8 cellular contexts compared by ENCODE assay signal in the genomic region with DNA sequence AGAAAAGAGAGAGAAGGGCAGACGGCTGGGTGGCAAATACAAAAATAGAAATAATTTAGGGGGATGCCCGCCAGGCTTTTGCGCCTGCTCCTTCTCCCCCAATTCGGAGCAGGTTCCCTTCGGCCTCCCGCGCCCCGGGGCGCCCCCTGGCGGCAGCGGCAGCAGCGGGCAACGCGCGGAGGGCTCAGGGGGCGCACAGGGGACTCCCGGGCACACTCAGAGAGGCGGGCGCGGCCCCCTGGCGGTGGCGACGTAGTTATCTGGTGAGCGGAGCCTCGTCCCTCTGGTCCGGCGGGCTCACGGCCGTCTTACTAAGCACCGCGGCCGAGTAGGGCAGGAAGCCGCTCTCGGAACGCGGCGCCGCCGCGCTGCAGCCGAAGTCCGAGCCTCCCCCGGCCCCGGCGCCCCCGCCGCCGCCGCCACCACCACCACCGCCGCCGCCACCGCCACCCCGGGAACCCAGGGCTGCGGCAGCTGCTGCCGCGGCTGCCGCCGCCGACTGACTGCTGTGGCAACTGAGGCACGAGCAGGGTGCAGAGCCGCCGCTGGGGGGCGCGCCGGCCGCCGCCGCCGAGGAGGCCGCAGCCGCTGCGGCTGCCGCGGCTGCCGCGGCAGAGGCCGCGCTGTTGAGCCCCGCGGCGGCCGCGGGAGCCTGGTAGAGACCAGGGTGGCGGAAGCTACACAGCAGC. TPM values are rescaled to one million over a fixed set of nuclear protein-coding genes. Genes with fewer than 3 reads are reported as not detected.
DNase-seq lines count a peak whose midpoint lies in the region; ATAC-seq, FAIRE-seq and TF ChIP-seq lines count a peak whose summit lies in the region.

No MANE protein-coding gene starts in this region.

- peak; percentile 93 for TF ChIP-seq CTCF in A549 (IDR thresholded peaks at IDR 0.05)
- TF ChIP-seq CTCF in GM12873 (IDR thresholded peaks at IDR 0.05; ENCODE audit: insufficient read depth, low read depth, low read length, missing control alignments): peak; percentile 43
- peak in 6 of 7 experiments; percentile 18 to 45 (median 37) for TF ChIP-seq CTCF in body of pancreas (IDR thresholded peaks at IDR 0.05)

- peak; percentile 40 to 67; a peak in 4 of 5 replicates for TF ChIP-seq RAD21 in A549 (conservative IDR thresholded peaks at IDR 0.05 in 1 of 2, IDR thresholded peaks at IDR 0.05 in 1 of 2)

- peak overlapping the region; percentile 97 for H3K4me2 ChIP-seq in A549

- no peaks in the 10 kb centered on the region for H3K36me3 ChIP-seq in body of pancreas (replicated peaks in 1 of 2; ENCODE audit: insufficient read depth in 1 of 2, low read depth in 2 of 2)

- H3K27me3 ChIP-seq in body of pancreas: peaks cover 0 to 79% of the 10 kb centered on the region in 2 donors

- WGBS in A549 (ENCODE audit: missing lambda C conversion rate): under 1% methylated on average over 16 of the region's 85 CpGs
- WGBS in body of pancreas, 2 donors: 2 to 3% methylated on average over 10 to 66 of the region's 85 CpGs

- CTCF ChIA-PET in A549 (lab: Yijun Ruan, JAX): interaction anchor here (0.6 to 5.5 kb wide), 32 partner anchors 9 to 1380 kb away, joined by 3 to 57 read pairs (median 5); a partner anchor contains a TSS

- FAIRE-seq in A549 (lab: Jason Lieb, UNC): no peak

- POLR2A ChIA-PET in A549 (lab: Yijun Ruan, JAX): interaction anchor here (0.6 kb wide), 1 partner anchor 65 kb away, joined by 4 read pairs; no protein-coding TSS in a partner anchor

- DNase-seq in A549 (ENCODE audit: low read depth in 1 of 2, low spot score in 1 of 2) (peak; percentile 82 to 85), NCI-H510A (lab: John Stamatoyannopoulos, UW) (peak; percentile 63), body of pancreas (peak in 1 of 4 donors; percentile 33), left kidney (ENCODE audit: low read depth, low spot score) (peak; percentile 86), putamen (ENCODE audit: low spot score) (no peak)

- H3K4me1 ChIP-seq in A549 (peaks cover 9% of the 10 kb centered on the region; the same call in 2 of the 3 replicates), body of pancreas (peaks cover 23% of the 10 kb centered on the region)

- peak overlapping the region; percentile 49 for H3K4me3 ChIP-seq in A549
- H3K4me3 ChIP-seq in body of pancreas: no peak overlapping the region

- TF ChIP-seq POLR2A in A549 (IDR thresholded peaks at IDR 0.05; ENCODE audit: low read length): no peak
- no peak for TF ChIP-seq POLR2A in body of pancreas (IDR thresholded peaks at IDR 0.05)

- H3K9me3 ChIP-seq in A549: peaks cover 10% of the 10 kb centered on the region
- peaks cover 0 to 8% (median 0%) of the 10 kb centered on the region in 3 donors for H3K9me3 ChIP-seq in body of pancreas

- TF ChIP-seq EP300 in A549 (IDR thresholded peaks at IDR 0.05): no peak

- H3K27ac ChIP-seq in A549: peak overlapping the region; percentile 64 to 80; a peak in 5 of 6 replicates
- no peak overlapping the region for H3K27ac ChIP-seq in body of pancreas

- intact Hi-C loops in body of pancreas (cut with DNase I): loop anchor here (10.0 kb wide), 1 partner anchor 715 kb away; no protein-coding TSS in a partner anchor

- peak; percentile 91 to 97 for ATAC-seq in A549
- ATAC-seq in body of pancreas: peak; percentile 24
- no peak for ATAC-seq in HG03565 (IDR thresholded peaks at IDR 0.05; ENCODE audit: unreplicated experiment)
- no peak for ATAC-seq in GM21723 (IDR thresholded peaks at IDR 0.05; ENCODE audit: unreplicated experiment)

TF ChIP-seq in A549, 52 proteins besides CTCF, POLR2A, EP300 and RAD21:
- 0 out of 5 replicates have a peak, but pooled peaks of 1 of the 2 experiments have one; percentile 22 for TF ChIP-seq JUN (IDR thresholded peaks at IDR 0.05)
- peak; percentile 81 for TF ChIP-seq SMC3 (IDR thresholded peaks at IDR 0.05)
- no peak for TF ChIP-seq HOXA7 (CRISPR knock-in tag; IDR thresholded peaks at IDR 0.05)
- no peak for TF ChIP-seq NFE2L2 (conservative IDR thresholded peaks at IDR 0.05; ENCODE audit: low read length)
- TF ChIP-seq, protein P1, sequence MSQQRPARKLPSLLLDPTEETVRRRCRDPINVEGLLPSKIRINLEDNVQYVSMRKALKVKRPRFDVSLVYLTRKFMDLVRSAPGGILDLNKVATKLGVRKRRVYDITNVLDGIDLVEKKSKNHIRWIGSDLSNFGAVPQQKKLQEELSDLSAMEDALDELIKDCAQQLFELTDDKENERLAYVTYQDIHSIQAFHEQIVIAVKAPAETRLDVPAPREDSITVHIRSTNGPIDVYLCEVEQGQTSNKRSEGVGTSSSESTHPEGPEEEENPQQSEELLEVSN (IDR thresholded peaks at IDR 0.05; ENCODE audit: borderline replicate concordance, low read depth): no peak
- no peak for TF ChIP-seq NPAS2 (CRISPR knock-in tag; IDR thresholded peaks at IDR 0.05; ENCODE audit: borderline replicate concordance)
- TF ChIP-seq, protein P2, sequence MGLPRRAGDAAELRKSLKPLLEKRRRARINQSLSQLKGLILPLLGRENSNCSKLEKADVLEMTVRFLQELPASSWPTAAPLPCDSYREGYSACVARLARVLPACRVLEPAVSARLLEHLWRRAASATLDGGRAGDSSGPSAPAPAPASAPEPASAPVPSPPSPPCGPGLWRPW (IDR thresholded peaks at IDR 0.05): no peak
- no peak for TF ChIP-seq CBX2 (IDR thresholded peaks at IDR 0.05; ENCODE audit: borderline replicate concordance, low read depth)

RNA-seq across cellular contexts. Expression of a gene that starts 3.8 kb away (rescaled TPM):
- polyA plus RNA-seq in A549 (2011; rRNA removed) (0.03 TPM in 2 replicates), A549 (2017; fragmentation: RNase III; extraction: RNeasy Plus Mini Kit Qiagen cat#74134 plus additional on column Dnase treatment) (not detected in 3 replicates)
- polyA plus RNA-seq in A549 (2012; cell fraction: cytosol; rRNA removed): not detected in 2 replicates
- 0.04 TPM in 1 of 2 replicates, not detected in the other for polyA plus RNA-seq in A549 (2012; cell fraction: nucleus; rRNA removed)
- polyA minus RNA-seq in A549 (2011; rRNA and poly(A)+ RNA removed): not detected in 2 replicates
- total RNA-seq in body of pancreas: not detected

RNA-seq across cellular contexts. Expression of a gene that starts 12.5 kb away (rescaled TPM):
- polyA plus RNA-seq in A549 (2011; rRNA removed) (0.25 and 0.35 TPM in 2 replicates), A549 (2017; fragmentation: RNase III; extraction: RNeasy Plus Mini Kit Qiagen cat#74134 plus additional on column Dnase treatment) (0.12 to 0.17 TPM (median 0.13 TPM) in 3 replicates)
- 0.10 and 0.17 TPM in 2 replicates for polyA plus RNA-seq in A549 (2012; cell fraction: cytosol; rRNA removed)
- 0.10 and 0.12 TPM in 2 replicates for polyA plus RNA-seq in A549 (2012; cell fraction: nucleus; rRNA removed)
- not detected in 2 replicates for polyA minus RNA-seq in A549 (2011; rRNA and poly(A)+ RNA removed)
- total RNA-seq in body of pancreas: not detected

RNA-seq across cellular contexts. Expression of a gene that starts 19.6 kb away (rescaled TPM):
- polyA plus RNA-seq in A549 (2011; rRNA removed) (not detected in 2 replicates), A549 (2017; fragmentation: RNase III; extraction: RNeasy Plus Mini Kit Qiagen cat#74134 plus additional on column Dnase treatment) (not detected in 3 replicates)
- polyA plus RNA-seq in A549 (2012; cell fraction: cytosol; rRNA removed): not detected in 2 replicates
- not detected in 2 replicates for polyA plus RNA-seq in A549 (2012; cell fraction: nucleus; rRNA removed)
- polyA minus RNA-seq in A549 (2011; rRNA and poly(A)+ RNA removed): not detected in 2 replicates
- total RNA-seq in body of pancreas: not detected

RNA-seq across cellular contexts. Expression of a gene that starts 27.1 kb away (rescaled TPM):
- 2.6 and 2.9 TPM in 2 replicates for polyA plus RNA-seq in A549 (2011; rRNA removed)
- 3.0 and 3.9 TPM in 2 replicates for polyA plus RNA-seq in A549 (2012; cell fraction: cytosol; rRNA removed)
- polyA plus RNA-seq in A549 (2012; cell fraction: nucleus; rRNA removed): 3.3 and 3.5 TPM in 2 replicates
- 3.7 to 4.9 TPM (median 4.8 TPM) in 3 replicates for polyA plus RNA-seq in A549 (2017; fragmentation: RNase III; extraction: RNeasy Plus Mini Kit Qiagen cat#74134 plus additional on column Dnase treatment)
- polyA minus RNA-seq in A549 (2011; rRNA and poly(A)+ RNA removed): 0.92 and 1.0 TPM in 2 replicates
- total RNA-seq in body of pancreas: not detected

RNA-seq across cellular contexts. Expression of a gene that starts 36.6 kb away (rescaled TPM):
- polyA plus RNA-seq in A549 (2011; rRNA removed) (4.6 and 4.8 TPM in 2 replicates), A549 (2017; fragmentation: RNase III; extraction: RNeasy Plus Mini Kit Qiagen cat#74134 plus additional on column Dnase treatment) (3.7 to 5.4 TPM (median 4.3 TPM) in 3 replicates)
- polyA plus RNA-seq in A549 (2012; cell fraction: cytosol; rRNA removed): 1.8 and 2.3 TPM in 2 replicates
- 3.6 and 6.3 TPM in 2 replicates for polyA plus RNA-seq in A549 (2012; cell fraction: nucleus; rRNA removed)
- 1.2 and 1.9 TPM in 2 replicates for polyA minus RNA-seq in A549 (2011; rRNA and poly(A)+ RNA removed)
- under 1 TPM in 1 of 2 donors, not detected in 1; 0.26 TPM for total RNA-seq in body of pancreas

Comparison
In these comparisons a context has a peak if more than half of its experiments do, and no peak if none do; other contexts are left out.
1. ATAC-seq: peak in A549 (2 of 2) and body of pancreas (single experiment); none in HG03565 (single experiment) and GM21723 (single experiment).
2. H3K27ac ChIP-seq: peak in A549 (2 of 2); none in body of pancreas (0 of 4).
3. CTCF ChIP-seq: peak in every context shown above with its lines; median percentile 93 in A549; 43 in GM12873; 37 in body of pancreas.